8 cellular contexts compared by ENCODE assay signal in the genomic region with DNA sequence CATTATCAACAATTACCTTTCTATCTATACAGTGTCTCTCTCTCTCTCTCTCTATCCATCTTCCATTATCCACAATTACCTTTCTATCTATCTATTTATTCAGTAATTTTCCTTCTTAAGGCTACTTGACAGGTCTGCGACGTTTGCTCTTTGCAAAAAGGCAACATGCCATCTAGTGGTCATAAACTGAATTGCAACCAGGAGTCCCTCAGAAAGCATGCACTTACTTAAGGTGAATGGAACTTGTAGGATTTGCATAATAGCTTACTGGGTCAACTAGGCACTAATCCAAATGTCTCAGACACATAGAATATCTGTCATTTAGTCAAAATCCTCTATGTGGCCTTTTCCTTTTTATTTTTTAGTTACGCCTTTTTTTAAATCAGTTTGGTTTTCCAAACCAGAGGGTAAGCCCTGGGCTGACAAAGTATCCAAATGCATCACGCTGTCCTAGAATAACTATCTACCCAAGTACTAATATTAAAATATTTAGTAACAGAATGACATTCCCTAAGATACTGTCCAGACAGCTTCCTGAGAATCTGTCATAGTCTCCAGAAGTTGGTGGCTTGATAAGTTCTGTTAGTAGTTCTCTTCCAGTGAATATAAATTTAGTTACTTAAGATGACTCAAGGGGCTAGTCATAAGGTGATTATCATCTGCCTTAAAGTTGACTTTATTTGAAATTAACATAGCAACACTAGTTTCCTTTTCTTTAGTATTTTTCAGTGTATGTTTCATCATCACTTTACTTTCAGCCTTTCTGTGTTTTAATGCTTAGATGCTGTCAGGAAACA.
DNase-seq lines count a peak whose midpoint lies in the region; ATAC-seq, FAIRE-seq and TF ChIP-seq lines count a peak whose summit lies in the region.

No MANE protein-coding gene starts in this region.

- DNase-seq in AG20443 (ENCODE audit: low spot score) = peak; percentile 69
- DNase-seq in NB4 (ENCODE audit: low read depth) = peak; percentile 85
- no peak for DNase-seq in RWPE2 (ENCODE audit: low spot score)
- no peak for DNase-seq in breast epithelium (ENCODE audit: low spot score in 2 of 2)
- peak; percentile 7 to 18 for DNase-seq in stimulated activated CD4-positive, alpha-beta T cell treated with anti-CD3 and anti-CD28 coated beads, Interleukin-4, amount 100 ng/mL, for 48 hours (ENCODE audit: low read depth in 2 of 2)

- ATAC-seq in GM18502 (IDR thresholded peaks at IDR 0.05; ENCODE audit: poor library complexity, unreplicated experiment) (peak; percentile 98), HG02798 (IDR thresholded peaks at IDR 0.05; ENCODE audit: poor library complexity, unreplicated experiment) (peak; percentile 98), RWPE2 (ENCODE audit: low read depth) (peak; percentile 85)

- intact Hi-C loops in breast epithelium (cut with DNase I; ENCODE audit: low total_unique reads) = no loop called here

- TF ChIP-seq CTCF in NB4 (IDR thresholded peaks at IDR 0.05; ENCODE audit: low read depth, low read length) (peak; percentile 98), RWPE2 (IDR thresholded peaks at IDR 0.05; ENCODE audit: poor library complexity, severe bottlenecking) (peak; percentile 95), breast epithelium (IDR thresholded peaks at IDR 0.05) (peak; percentile 64 to 82 (median 80))

- H3K9me3 ChIP-seq in RWPE2 (ENCODE audit: severe bottlenecking) = no peaks in the 10 kb centered on the region
- no peaks in the 10 kb centered on the region for H3K9me3 ChIP-seq in breast epithelium

- TF ChIP-seq POLR2A in NB4 (IDR thresholded peaks at IDR 0.05; ENCODE audit: extremely low read depth, insufficient read length) (no peak), breast epithelium (IDR thresholded peaks at IDR 0.05) (no peak)

- FAIRE-seq in islet of Langerhans (lab: Jason Lieb, UNC) = peak; percentile 96

- no peaks in the 10 kb centered on the region for H3K36me3 ChIP-seq in RWPE2 (ENCODE audit: low read depth)
- H3K36me3 ChIP-seq in breast epithelium = no peaks in the 10 kb centered on the region

- no peak overlapping the region for H3K4me3 ChIP-seq in NB4 (ENCODE audit: low read depth, low read length)
- H3K4me3 ChIP-seq in RWPE2 (ENCODE audit: severe bottlenecking) = no peak overlapping the region
- H3K4me3 ChIP-seq in breast epithelium = no peak overlapping the region

- H3K4me1 ChIP-seq in RWPE2 (ENCODE audit: insufficient read depth, poor library complexity, severe bottlenecking) (no peaks in the 10 kb centered on the region), breast epithelium (no peaks in the 10 kb centered on the region)

- no peak overlapping the region for H3K27ac ChIP-seq in RWPE2 (ENCODE audit: poor library complexity, severe bottlenecking)
- H3K27ac ChIP-seq in breast epithelium = no peak overlapping the region

- H3K27me3 ChIP-seq in RWPE2 (ENCODE audit: insufficient read depth, poor library complexity, severe bottlenecking) (no peaks in the 10 kb centered on the region), breast epithelium (no peaks in the 10 kb centered on the region)

Comparison
In these comparisons a context has a peak if more than half of its experiments do, and no peak if none do; other contexts are left out.
1. DNase-seq: peak in AG20443 (single experiment), NB4 (single experiment) and stimulated activated CD4-positive, alpha-beta T cell treated with anti-CD3 and anti-CD28 coated beads, Interleukin-4, amount 100 ng/mL, for 48 hours (2 of 2); none in RWPE2 (single experiment) and breast epithelium (0 of 2).
2. Peak in every context shown above with its lines, with median percentiles within 50 percentile points of each other: ATAC-seq and CTCF ChIP-seq.